ENCODE assay signal across 10 cellular contexts in the genomic region with DNA sequence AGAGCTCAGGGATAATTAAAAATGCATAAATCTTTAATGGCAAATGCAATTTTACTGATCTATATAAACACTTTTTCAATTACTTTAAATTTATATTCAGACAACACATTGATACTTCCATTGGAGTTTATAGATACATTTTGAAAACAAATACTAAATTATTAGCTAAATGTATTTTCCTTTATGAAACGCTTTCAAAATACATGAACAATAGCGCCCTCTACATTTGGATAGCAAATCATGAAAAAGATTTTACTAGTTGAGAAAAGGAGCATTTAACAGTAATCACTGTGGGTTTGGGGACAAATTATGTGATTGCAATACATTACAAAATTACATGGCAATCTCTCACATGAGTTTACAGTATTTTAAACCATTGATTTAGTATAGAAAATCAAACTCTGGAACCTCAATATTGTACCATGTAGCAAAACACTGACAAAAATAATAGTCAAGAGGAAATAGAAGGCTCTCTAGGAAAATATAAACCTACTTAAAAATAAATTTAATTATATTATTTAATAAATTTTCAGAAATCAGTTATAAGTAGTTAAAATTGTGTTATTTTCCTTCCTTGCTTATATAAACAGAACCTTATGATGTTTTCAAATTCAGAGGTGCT.
DNase-seq lines count a peak whose midpoint lies in the region; ATAC-seq and TF ChIP-seq lines count a peak whose summit lies in the region.
"Had no signal": no experiment of that assay in that cellular context is flagged by ENCODE, and none has a peak within 500 bp of the region (broad histone marks: within the 10 kb centered on the region; RNA-seq: fewer than 3 reads in every experiment).

No MANE protein-coding gene starts in this region.

- WGBS in psoas muscle, 3 donors: 11 to 14% (median 12%) methylated on average over 2 of the region's 2 CpGs

- no peaks in the 10 kb centered on the region for H3K9me3 Mint-ChIP-seq in activated CD4-positive, alpha-beta T cell treated with anti-CD3 and anti-CD28 coated beads, Interleukin-2, amount 10 ng/mL, durations not matched to agents 24 days and 14 days

- H3K27me3 ChIP-seq in psoas muscle (ENCODE audit: insufficient read depth in 3 of 3, low read length in 2 of 3): no peaks in the 10 kb centered on the region

- no peak overlapping the region for H3K27ac ChIP-seq in psoas muscle

- no peaks in the 10 kb centered on the region for H3K4me1 ChIP-seq in psoas muscle

- no peaks in the 10 kb centered on the region for H3K36me3 ChIP-seq in psoas muscle (ENCODE audit: insufficient read depth in 1 of 2, low read depth in 1 of 2)

- no peaks in the 10 kb centered on the region for H3K4me1 Mint-ChIP-seq in activated CD4-positive, alpha-beta T cell treated with anti-CD3 and anti-CD28 coated beads, Interleukin-2, amount 10 ng/mL, durations not matched to agents 24 days and 14 days
- H3K4me1 Mint-ChIP-seq: activated naive CD8-positive, alpha-beta T cell treated with anti-CD3 and anti-CD28 coated beads, Interleukin-2, amount 50 U/mL, for 24 hours; CD4-positive, CD25-positive, alpha-beta regulatory T cell had no signal

- H3K36me3 Mint-ChIP-seq in activated CD4-positive, alpha-beta T cell treated with anti-CD3 and anti-CD28 coated beads, Interleukin-2, amount 10 ng/mL, durations not matched to agents 24 days and 14 days (ENCODE audit: low read depth): no peaks in the 10 kb centered on the region
- H3K36me3 Mint-ChIP-seq: CD4-positive, CD25-positive, alpha-beta regulatory T cell had no signal

- intact Hi-C loops in psoas muscle (cut with DNase I): loop anchor here in 1 of 2 donors (10.0 kb wide), 2 partner anchors 202 to 252 kb away; no protein-coding TSS in a partner anchor
- intact Hi-C loops in activated CD4-positive, alpha-beta T cell treated with anti-CD3 and anti-CD28 coated beads, Interleukin-2, amount 10 ng/mL, durations not matched to agents 24 days and 14 days (cut with micrococcal nuclease): no loop called here

- no peak for ATAC-seq in psoas muscle
- no peak for ATAC-seq in HG02885 (IDR thresholded peaks at IDR 0.05; ENCODE audit: poor library complexity, unreplicated experiment)
- ATAC-seq: activated naive CD8-positive, alpha-beta T cell treated with anti-CD3 and anti-CD28 coated beads, Interleukin-2, amount 50 U/mL, for 24 hours had no signal

- peak; percentile 70 for DNase-seq in NCI-H748 (lab: John Stamatoyannopoulos, UW; ENCODE audit: unreplicated experiment)
- DNase-seq in NCI-H748 treated with DMSO at 0.1 percent for 48 hours (lab: John Stamatoyannopoulos, UW): no peak
- peak; percentile 32 for DNase-seq in NCI-H2196 treated with DMSO at 0.1 percent for 48 hours (lab: John Stamatoyannopoulos, UW; ENCODE audit: unreplicated experiment)
- DNase-seq in dedifferentiated amniotic fluid mesenchymal stem cell (ENCODE audit: extremely low spot score): peak; percentile 62
- no peak for DNase-seq in psoas muscle
- DNase-seq in activated CD4-positive, alpha-beta T cell treated with anti-CD3 and anti-CD28 coated beads, Interleukin-2, amount 10 ng/mL, durations not matched to agents 24 days and 14 days: no peak
- no peak for DNase-seq in activated CD4-positive, alpha-beta T cell treated with anti-CD3 and anti-CD28 coated beads for 48 hours
- DNase-seq: activated naive CD8-positive, alpha-beta T cell treated with anti-CD3 and anti-CD28 coated beads, Interleukin-2, amount 50 U/mL, for 24 hours had no signal

- H3K4me3 Mint-ChIP-seq in activated CD4-positive, alpha-beta T cell treated with anti-CD3 and anti-CD28 coated beads, Interleukin-2, amount 10 ng/mL, durations not matched to agents 24 days and 14 days: no peak overlapping the region
- H3K4me3 Mint-ChIP-seq: activated naive CD8-positive, alpha-beta T cell treated with anti-CD3 and anti-CD28 coated beads, Interleukin-2, amount 50 U/mL, for 24 hours; CD4-positive, CD25-positive, alpha-beta regulatory T cell had no signal

- H3K27ac Mint-ChIP-seq in activated CD4-positive, alpha-beta T cell treated with anti-CD3 and anti-CD28 coated beads, Interleukin-2, amount 10 ng/mL, durations not matched to agents 24 days and 14 days: no peak overlapping the region
- H3K27ac Mint-ChIP-seq: activated naive CD8-positive, alpha-beta T cell treated with anti-CD3 and anti-CD28 coated beads, Interleukin-2, amount 50 U/mL, for 24 hours; CD4-positive, CD25-positive, alpha-beta regulatory T cell had no signal

- no peaks in the 10 kb centered on the region for H3K27me3 Mint-ChIP-seq in activated CD4-positive, alpha-beta T cell treated with anti-CD3 and anti-CD28 coated beads, Interleukin-2, amount 10 ng/mL, durations not matched to agents 24 days and 14 days
- H3K27me3 Mint-ChIP-seq: activated naive CD8-positive, alpha-beta T cell treated with anti-CD3 and anti-CD28 coated beads, Interleukin-2, amount 50 U/mL, for 24 hours; CD4-positive, CD25-positive, alpha-beta regulatory T cell had no signal

- H3K4me3 ChIP-seq in psoas muscle: no peak overlapping the region

- H3K9me3 ChIP-seq in psoas muscle: no peaks in the 10 kb centered on the region

- peak; percentile 61 for TF ChIP-seq CTCF in psoas muscle (IDR thresholded peaks at IDR 0.05)

Comparison
In these comparisons a context has a peak if more than half of its experiments do, and no peak if none do; other contexts are left out.
1. DNase-seq: peak in NCI-H748 (single experiment), NCI-H2196 treated with DMSO at 0.1 percent for 48 hours (single experiment) and dedifferentiated amniotic fluid mesenchymal stem cell (single experiment); none in NCI-H748 treated with DMSO at 0.1 percent for 48 hours (single experiment), psoas muscle (0 of 2), activated CD4-positive, alpha-beta T cell treated with anti-CD3 and anti-CD28 coated beads, Interleukin-2, amount 10 ng/mL, durations not matched to agents 24 days and 14 days (single experiment) and activated CD4-positive, alpha-beta T cell treated with anti-CD3 and anti-CD28 coated beads for 48 hours (single experiment).